ENCODE assay signal across 8 cellular contexts in genomic region chr2:216013080-216013909, GRCh38. TPM values are rescaled to one million over a fixed set of nuclear protein-coding genes. Genes with fewer than 3 reads are reported as not detected.
DNase-seq lines count a peak whose midpoint lies in the region; ATAC-seq and TF ChIP-seq lines count a peak whose summit lies in the region.

Gene MREG (minus strand): TSS chr2:216013551. CDS start chr2:216013327, 224 bp downstream.

- peak within 1 kb of the TSS; percentile 56 to 81 for H3K27ac Mint-ChIP-seq in natural killer cell
- H3K27ac Mint-ChIP-seq in stimulated activated naive B cell treated with anti-CD40 and anti-IgM and Interleukin-4, amounts not matched to agents 10 μg/mL and 1 μg/mL and 100 μg/mL, for 72 hours = peak within 1 kb of the TSS; percentile 94

- H3K9me3 Mint-ChIP-seq in natural killer cell = no peaks in the 10 kb centered on the region
- H3K9me3 Mint-ChIP-seq in stimulated activated naive B cell treated with anti-CD40 and anti-IgM and Interleukin-4, amounts not matched to agents 10 μg/mL and 1 μg/mL and 100 μg/mL, for 72 hours = peaks cover 4 to 8% of the 10 kb centered on the region in 2 donors

- H3K4me3 ChIP-seq in fibroblast of mammary gland (ENCODE audit: control insufficient read depth, low read depth, low read length) = peak within 1 kb of the TSS; percentile 63

- in situ Hi-C loops in KBM-7 (cut with MboI; ENCODE audit: low pct_unique_long_range_greater_than_20kb, low sequenced_read_pairs) = no loop called here

- peak within 1 kb of the TSS; percentile 91 for H3K4me3 Mint-ChIP-seq in natural killer cell
- H3K4me3 Mint-ChIP-seq in stimulated activated naive B cell treated with anti-CD40 and anti-IgM and Interleukin-4, amounts not matched to agents 10 μg/mL and 1 μg/mL and 100 μg/mL, for 72 hours = peak within 1 kb of the TSS; percentile 88 to 98

- H3K27me3 Mint-ChIP-seq in natural killer cell (ENCODE audit: low read depth in 2 of 2) = no peaks in the 10 kb centered on the region
- H3K27me3 Mint-ChIP-seq in stimulated activated naive B cell treated with anti-CD40 and anti-IgM and Interleukin-4, amounts not matched to agents 10 μg/mL and 1 μg/mL and 100 μg/mL, for 72 hours = no peaks in the 10 kb centered on the region

- DNase-seq in DMS79 (lab: John Stamatoyannopoulos, UW) (peak; percentile 50), KBM-7 (peak; percentile 83), RKO (ENCODE audit: low spot score) (peak; percentile 88), activated T-helper 1 cell treated with Interleukin-2 at 50 U/mL for 16 hours (ENCODE audit: low read depth) (peak; percentile 66), fibroblast of mammary gland (ENCODE audit: low read depth) (peak; percentile 61), natural killer cell (peak; percentile 71)
- DNase-seq in stimulated activated naive B cell treated with anti-CD40 and anti-IgM and Interleukin-4, amounts not matched to agents 10 μg/mL and 1 μg/mL and 100 μg/mL, for 72 hours = peak; percentile 83

- TF ChIP-seq CTCF in fibroblast of mammary gland (conservative IDR thresholded peaks at IDR 0.05; ENCODE audit: control insufficient read depth, insufficient read depth, low read depth, low read length) = peak; percentile 67
- peak; percentile 74 for TF ChIP-seq CTCF in natural killer cell (IDR thresholded peaks at IDR 0.05)

- ATAC-seq in GM21723 (IDR thresholded peaks at IDR 0.05; ENCODE audit: unreplicated experiment) (peak; percentile 48), natural killer cell (peak; percentile 79 to 88 (median 85))
- ATAC-seq in stimulated activated naive B cell treated with anti-CD40 and anti-IgM and Interleukin-4, amounts not matched to agents 10 μg/mL and 1 μg/mL and 100 μg/mL, for 72 hours (replicated peaks) = peak; percentile 67 to 75

- peaks cover 33 to 41% of the 10 kb centered on the region in 2 donors for H3K4me1 Mint-ChIP-seq in natural killer cell
- H3K4me1 Mint-ChIP-seq in stimulated activated naive B cell treated with anti-CD40 and anti-IgM and Interleukin-4, amounts not matched to agents 10 μg/mL and 1 μg/mL and 100 μg/mL, for 72 hours = peaks cover 36 to 73% of the 10 kb centered on the region in 2 donors

- H3K36me3 Mint-ChIP-seq in natural killer cell = no peaks in the 10 kb centered on the region
- peaks cover 37 to 51% of the 10 kb centered on the region in 2 donors for H3K36me3 Mint-ChIP-seq in stimulated activated naive B cell treated with anti-CD40 and anti-IgM and Interleukin-4, amounts not matched to agents 10 μg/mL and 1 μg/mL and 100 μg/mL, for 72 hours

- intact Hi-C loops in natural killer cell (cut with micrococcal nuclease) = no loop called here

RNA-seq across cellular contexts. Expression of gene MREG, which starts in this region (rescaled TPM):
- 1 to 10 TPM; 4.0 to 9.8 (median 6.8) TPM for total RNA-seq in natural killer cell

Comparison
In these comparisons a context has a peak if more than half of its experiments do, and no peak if none do; other contexts are left out.
1. Peak in every context shown above with its lines: DNase-seq, ATAC-seq and H3K4me3 ChIP-seq.